8 cellular contexts compared by ENCODE assay signal in the genomic region with DNA sequence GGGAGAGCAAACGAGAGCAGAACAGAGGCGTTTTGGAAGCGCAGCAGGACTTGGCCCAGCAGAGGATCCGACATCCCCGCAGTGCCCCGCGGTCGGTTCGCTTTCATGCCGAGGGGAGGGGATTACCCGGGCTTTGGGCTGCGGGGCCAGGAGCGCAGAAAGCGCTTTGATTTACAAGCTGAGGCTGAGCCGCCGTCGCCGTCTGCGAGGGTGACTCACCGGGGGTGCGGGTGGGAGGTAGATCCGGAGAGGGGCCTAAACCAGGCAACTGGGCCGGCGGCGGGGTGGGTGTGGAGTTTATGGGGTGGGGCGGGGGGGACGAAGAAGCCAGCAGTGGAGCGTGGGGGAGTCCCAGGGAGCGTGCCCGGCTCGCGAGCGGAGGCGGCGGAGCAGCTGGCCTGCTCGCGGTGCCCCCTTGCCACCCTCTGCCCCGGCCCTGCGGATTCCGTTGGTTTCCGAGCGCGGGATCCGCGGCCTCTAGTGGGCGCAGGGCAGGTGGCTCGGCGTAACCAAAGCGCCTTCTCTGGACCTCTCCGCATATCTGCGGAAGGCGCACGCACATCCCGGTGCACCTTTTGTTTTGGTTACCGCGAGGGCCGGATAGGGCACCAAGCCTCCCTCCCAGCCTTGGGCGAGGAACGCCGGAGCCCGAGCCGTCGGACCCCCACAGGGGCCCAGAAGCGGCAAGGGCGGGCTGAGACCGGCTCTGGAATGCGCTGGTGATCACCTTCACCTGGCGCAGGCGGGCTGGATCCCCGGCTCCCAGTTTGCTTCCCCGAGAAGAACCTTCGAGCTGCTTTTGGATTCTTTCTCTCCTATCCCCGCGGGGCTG.
DNase-seq lines count a peak whose midpoint lies in the region; FAIRE-seq and TF ChIP-seq lines count a peak whose summit lies in the region.

No MANE protein-coding gene starts in this region.

- H2AFZ ChIP-seq in MM.1S (ENCODE audit: low read length), result no peak overlapping the region

- peak overlapping the region; percentile 57 for H3K4me2 ChIP-seq in MM.1S (ENCODE audit: low read depth, low read length)

- no peaks in the 10 kb centered on the region for H4K20me1 ChIP-seq in MM.1S (ENCODE audit: insufficient read depth, low read length)

- H3K9ac ChIP-seq in MM.1S (ENCODE audit: low read length) (no peak overlapping the region), endocrine pancreas (ENCODE audit: control insufficient read depth, insufficient read depth, low read length) (peak overlapping the region; percentile 69), mucosa of rectum (ENCODE audit: low read depth in 1 of 2, low read length in 2 of 2) (peak overlapping the region in 1 of 2 donors; percentile 30)

- no peak for TF ChIP-seq CTCF in MM.1S (IDR thresholded peaks at IDR 0.05; ENCODE audit: low read length)

- no peaks in the 10 kb centered on the region for H3K4me1 ChIP-seq in MM.1S (ENCODE audit: low read length)
- no peaks in the 10 kb centered on the region for H3K4me1 ChIP-seq in endocrine pancreas (ENCODE audit: control insufficient read depth, insufficient read depth, low read length)
- H3K4me1 ChIP-seq in mucosa of rectum (ENCODE audit: control insufficient read depth in 2 of 2, insufficient read depth in 2 of 2, low read length in 2 of 2), result peaks cover 16 to 19% of the 10 kb centered on the region in 2 donors

- no peaks in the 10 kb centered on the region for H3K27me3 ChIP-seq in MM.1S (replicated peaks; ENCODE audit: insufficient read depth, low read length)
- H3K27me3 ChIP-seq in endocrine pancreas (ENCODE audit: control insufficient read depth, insufficient read depth, low read length), result no peaks in the 10 kb centered on the region
- peaks cover 34 to 37% of the 10 kb centered on the region in 2 donors for H3K27me3 ChIP-seq in mucosa of rectum (ENCODE audit: control insufficient read depth in 2 of 2, insufficient read depth in 2 of 2, low read length in 2 of 2)

- no peaks in the 10 kb centered on the region for H3K79me2 ChIP-seq in MM.1S (ENCODE audit: low read length)

- DNase-seq in GM03348 (ENCODE audit: low spot score) (peak; percentile 77), MM.1S (no peak), GM19239 (ENCODE audit: insufficient read length, low spot score) (no peak), SKM-1 treated with dmso at 0.1 percent for 144 hours (lab: John Stamatoyannopoulos, UW; ENCODE audit: unreplicated experiment) (no peak)
- DNase-seq in activated CD8-positive, alpha-beta memory T cell treated with anti-CD3 and anti-CD28 coated beads for 1 hour (ENCODE audit: extremely low read depth in 1 of 2, low read depth in 1 of 2), result peak; percentile 40 to 66
- peak; percentile 49 for DNase-seq in stimulated activated naive CD4-positive, alpha-beta T cell treated with Interleukin-2 at 50 U/mL for 16 hours (lab: John Stamatoyannopoulos, UW)

- H3K27ac ChIP-seq in MM.1S (ENCODE audit: low read length), result no peak overlapping the region
- no peak overlapping the region for H3K27ac ChIP-seq in mucosa of rectum (ENCODE audit: low read depth in 2 of 2, low read length in 2 of 2)

- H3F3A ChIP-seq in MM.1S (ENCODE audit: insufficient read depth, low read length), result no peaks in the 10 kb centered on the region

- H3K9me3 ChIP-seq in MM.1S (replicated peaks; ENCODE audit: insufficient read depth, low read length), result no peaks in the 10 kb centered on the region
- H3K9me3 ChIP-seq in endocrine pancreas (ENCODE audit: control insufficient read depth, low read length), result no peaks in the 10 kb centered on the region
- H3K9me3 ChIP-seq in mucosa of rectum (ENCODE audit: control insufficient read depth in 2 of 2, low read length in 2 of 2), result no peaks in the 10 kb centered on the region

- FAIRE-seq in GM19239 (lab: Jason Lieb, UNC), result no peak

- no peaks in the 10 kb centered on the region for H3K36me3 ChIP-seq in MM.1S (replicated peaks; ENCODE audit: insufficient read depth, low read length)
- H3K36me3 ChIP-seq in endocrine pancreas (ENCODE audit: control insufficient read depth, insufficient read depth, low read length), result no peaks in the 10 kb centered on the region
- H3K36me3 ChIP-seq in mucosa of rectum (ENCODE audit: control insufficient read depth in 2 of 2, insufficient read depth in 2 of 2, low read length in 2 of 2), result no peaks in the 10 kb centered on the region

- H3K4me3 ChIP-seq in MM.1S (ENCODE audit: low read length), result peak overlapping the region; percentile 76; the same call in 1 of the 2 replicates
- no peak overlapping the region for H3K4me3 ChIP-seq in endocrine pancreas (ENCODE audit: control insufficient read depth, insufficient read depth, low read length)
- H3K4me3 ChIP-seq in mucosa of rectum (ENCODE audit: low read length in 2 of 2), result peak overlapping the region; percentile 56 to 77

- H3K9me2 ChIP-seq in MM.1S (replicated peaks; ENCODE audit: insufficient read depth, low read length), result no peaks in the 10 kb centered on the region

Comparison
In these comparisons a context has a peak if more than half of its experiments do, and no peak if none do; other contexts are left out.
1. DNase-seq: peak in GM03348 (single experiment), activated CD8-positive, alpha-beta memory T cell treated with anti-CD3 and anti-CD28 coated beads for 1 hour (2 of 2) and stimulated activated naive CD4-positive, alpha-beta T cell treated with Interleukin-2 at 50 U/mL for 16 hours (single experiment); none in MM.1S (single experiment), GM19239 (single experiment) and SKM-1 treated with dmso at 0.1 percent for 144 hours (single experiment).